Comparison of ENCODE assay signal across 8 cellular contexts in genomic region chr10:102432162-102432950, GRCh38. TPM values are rescaled to one million over a fixed set of nuclear protein-coding genes. Genes with fewer than 3 reads are reported as not detected.
A peak's percentile ranks its signal among the peaks of the same experiment; 100 is the strongest.
DNase-seq lines count a peak whose midpoint lies in the region; ATAC-seq and TF ChIP-seq lines count a peak whose summit lies in the region.

CUEDC2 (minus strand) TSS chr10:102432574; CDS start chr10:102425188, 7,386 bp downstream.

- no peak for TF ChIP-seq CTCF in coronary artery (IDR thresholded peaks at IDR 0.05)

- H3K4me2 ChIP-seq in BLaER1 treated with 17β-estradiol and CSF1 and Interleukin-3, amounts not matched to agents 10 nM and 100 nM: peak within 1 kb of the TSS; percentile 88 to 100 (median 95)

- peaks cover 49% of the 10 kb centered on the region for H3K4me1 Mint-ChIP-seq in activated CD4-positive, alpha-beta T cell treated with anti-CD3 and anti-CD28 coated beads, Interleukin-2, amount 10 ng/mL, durations not matched to agents 7 days and 5 days

- POLR2A ChIA-PET in activated CD4-positive, alpha-beta T cell treated with anti-CD3 and anti-CD28 coated beads, Interleukin-2, amount 10 ng/mL, durations not matched to agents 7 days and 5 days (lab: Charles Lee): interaction anchor here (0.6 to 1.4 kb wide), 7 partner anchors 9 to 46 kb away, joined by 3 to 5 read pairs (median 3); partner anchors contain the start of gene FBXL15

- H3K27me3 Mint-ChIP-seq in activated CD4-positive, alpha-beta T cell treated with anti-CD3 and anti-CD28 coated beads, Interleukin-2, amount 10 ng/mL, durations not matched to agents 7 days and 5 days: no peaks in the 10 kb centered on the region

- H3K9ac ChIP-seq in BLaER1 treated with 17β-estradiol and CSF1 and Interleukin-3, amounts not matched to agents 10 nM and 100 nM: peak within 1 kb of the TSS; percentile 85 to 95 (median 90)

- ATAC-seq in GM19328 (IDR thresholded peaks at IDR 0.05; ENCODE audit: unreplicated experiment): peak; percentile 89
- peak; percentile 86 for ATAC-seq in HG03520 (IDR thresholded peaks at IDR 0.05; ENCODE audit: unreplicated experiment)

- peak within 1 kb of the TSS; percentile 74 to 96 (median 82) for H3K4me3 ChIP-seq in BLaER1 treated with 17β-estradiol and CSF1 and Interleukin-3, amounts not matched to agents 10 nM and 100 nM
- peak within 1 kb of the TSS; percentile 95 for H3K4me3 ChIP-seq in coronary artery

- H4K20me1 ChIP-seq in BLaER1 treated with 17β-estradiol and CSF1 and Interleukin-3, amounts not matched to agents 10 nM and 100 nM: peaks cover 0 to 17% (median 7%) of the 10 kb centered on the region in 11 experiments; a peak in 13 of 22 replicates

- H3K4me3 Mint-ChIP-seq in activated CD4-positive, alpha-beta T cell treated with anti-CD3 and anti-CD28 coated beads, Interleukin-2, amount 10 ng/mL, durations not matched to agents 7 days and 5 days: peak within 1 kb of the TSS; percentile 94

- H3K27me3 ChIP-seq in BLaER1 treated with 17β-estradiol and CSF1 and Interleukin-3, amounts not matched to agents 10 nM and 100 nM: peaks cover 0 to 26% (median 0%) of the 10 kb centered on the region in 11 experiments; a peak in 8 of 22 replicates

- peaks cover 0 to 30% (median 5%) of the 10 kb centered on the region in 11 experiments; a peak in 13 of 22 replicates for H3K36me3 ChIP-seq in BLaER1 treated with 17β-estradiol and CSF1 and Interleukin-3, amounts not matched to agents 10 nM and 100 nM

- CTCF ChIA-PET in activated CD4-positive, alpha-beta T cell treated with anti-CD3 and anti-CD28 coated beads, Interleukin-2, amount 10 ng/mL, durations not matched to agents 7 days and 5 days (lab: Charles Lee): interaction anchor here (0.6 to 3.1 kb wide), 18 partner anchors 10 to 300 kb away, joined by 3 to 32 read pairs (median 4); partner anchors contain the start of genes FBXL15 and PPRC1

- H3K27ac ChIP-seq in BLaER1 treated with 17β-estradiol and CSF1 and Interleukin-3, amounts not matched to agents 10 nM and 100 nM: peak within 1 kb of the TSS; percentile 80 to 93 (median 88)
- H3K27ac ChIP-seq in coronary artery: peak within 1 kb of the TSS; percentile 69 to 90

- peak within 1 kb of the TSS; percentile 95 for H3K27ac Mint-ChIP-seq in activated CD4-positive, alpha-beta T cell treated with anti-CD3 and anti-CD28 coated beads, Interleukin-2, amount 10 ng/mL, durations not matched to agents 7 days and 5 days

- DNase-seq in NCI-H69 (lab: John Stamatoyannopoulos, UW): peak; percentile 95
- peak; percentile 97 for DNase-seq in activated CD4-positive, alpha-beta T cell treated with anti-CD3 and anti-CD28 coated beads, Interleukin-2, amount 10 ng/mL, durations not matched to agents 7 days and 5 days
- peak; percentile 97 for DNase-seq in coronary artery (ENCODE audit: low spot score)
- peak; percentile 99 for DNase-seq in left kidney (ENCODE audit: low read depth, low spot score)
- peak; percentile 98 to 99 for DNase-seq in stimulated activated CD4-positive, alpha-beta T cell treated with anti-CD3 and anti-CD28 coated beads, Interleukin-2, amount 100 ng/mL, for 24 hours

- peaks cover 15% of the 10 kb centered on the region for H3K36me3 Mint-ChIP-seq in activated CD4-positive, alpha-beta T cell treated with anti-CD3 and anti-CD28 coated beads, Interleukin-2, amount 10 ng/mL, durations not matched to agents 7 days and 5 days (ENCODE audit: low read depth)

- H3K9me3 ChIP-seq in BLaER1 treated with 17β-estradiol and CSF1 and Interleukin-3, amounts not matched to agents 10 nM and 100 nM (replicated peaks in 1 of 11): no peaks in the 10 kb centered on the region

- peaks cover 47 to 60% (median 53%) of the 10 kb centered on the region in 10 experiments for H3K4me1 ChIP-seq in BLaER1 treated with 17β-estradiol and CSF1 and Interleukin-3, amounts not matched to agents 10 nM and 100 nM

- H3K9me3 Mint-ChIP-seq in activated CD4-positive, alpha-beta T cell treated with anti-CD3 and anti-CD28 coated beads, Interleukin-2, amount 10 ng/mL, durations not matched to agents 7 days and 5 days: no peaks in the 10 kb centered on the region

RNA-seq across cellular contexts. Expression of gene CUEDC2, which starts in this region (rescaled TPM):
- total RNA-seq in activated CD4-positive, alpha-beta T cell treated with anti-CD3 and anti-CD28 coated beads, Interleukin-2, amount 10 ng/mL, durations not matched to agents 7 days and 5 days: 10 to 100 TPM; 63.6 to 68.9 TPM

Comparison
In these comparisons a context has a peak if more than half of its experiments do, and no peak if none do; other contexts are left out.
1. Peak in every context shown above with its lines: DNase-seq, ATAC-seq, H3K4me3 ChIP-seq and H3K27ac ChIP-seq.